In genomic region chr17:63435681-63436522, GRCh38 we compare ENCODE assay signal across 10 cellular contexts. TPM values are rescaled to one million over a fixed set of nuclear protein-coding genes. Genes with fewer than 3 reads are reported as not detected.
DNase-seq lines count a peak whose midpoint lies in the region; ATAC-seq and TF ChIP-seq lines count a peak whose summit lies in the region.
"Had no signal": no experiment of that assay in that cellular context is flagged by ENCODE, and none has a peak within 500 bp of the region (broad histone marks: within the 10 kb centered on the region; RNA-seq: fewer than 3 reads in every experiment).

No MANE protein-coding gene starts in this region.

- H3K4me3 Mint-ChIP-seq in activated CD8-positive, alpha-beta memory T cell treated with anti-CD3 and anti-CD28 coated beads, Interleukin-2, amount 10 ng/mL, durations not matched to agents 7 days and 5 days, result no peak overlapping the region

- H3K27me3 Mint-ChIP-seq in activated CD8-positive, alpha-beta memory T cell treated with anti-CD3 and anti-CD28 coated beads, Interleukin-2, amount 10 ng/mL, durations not matched to agents 7 days and 5 days, result no peaks in the 10 kb centered on the region

- H3K4me1 ChIP-seq in foreskin keratinocyte (peaks cover 5% of the 10 kb centered on the region), tibial nerve (peaks cover 0 to 86% (median 55%) of the 10 kb centered on the region in 4 donors)

- H3K27me3 ChIP-seq in foreskin keratinocyte (no peaks in the 10 kb centered on the region), tibial nerve (no peaks in the 10 kb centered on the region)

- WGBS in tibial nerve, 2 donors, result 90% methylated on average over 26 to 29 of the region's 29 CpGs

- no peak overlapping the region for H3K27ac ChIP-seq in foreskin keratinocyte
- peak overlapping the region in 3 of 4 donors; percentile 72 to 83 (median 81) for H3K27ac ChIP-seq in tibial nerve

- no peak for ATAC-seq in activated CD8-positive, alpha-beta memory T cell treated with anti-CD3 and anti-CD28 coated beads, Interleukin-2, amount 10 ng/mL, durations not matched to agents 7 days and 5 days
- ATAC-seq in foreskin keratinocyte (peak; percentile 58), HG02885 (IDR thresholded peaks at IDR 0.05; ENCODE audit: poor library complexity, unreplicated experiment) (no peak)

- peak; percentile 66 for TF ChIP-seq CTCF in foreskin keratinocyte (conservative IDR thresholded peaks at IDR 0.05)
- no peak for TF ChIP-seq CTCF in tibial nerve (IDR thresholded peaks at IDR 0.05)
- TF ChIP-seq CTCF in GM13977 (IDR thresholded peaks at IDR 0.05; ENCODE audit: extremely low read depth, insufficient read depth, missing control alignments), result no peak

- no peak overlapping the region for H3K4me3 ChIP-seq in tibial nerve

- peaks cover 68% of the 10 kb centered on the region for H3K4me1 Mint-ChIP-seq in activated CD8-positive, alpha-beta memory T cell treated with anti-CD3 and anti-CD28 coated beads, Interleukin-2, amount 10 ng/mL, durations not matched to agents 7 days and 5 days

- peak overlapping the region; percentile 97 for H3K27ac Mint-ChIP-seq in activated CD8-positive, alpha-beta memory T cell treated with anti-CD3 and anti-CD28 coated beads, Interleukin-2, amount 10 ng/mL, durations not matched to agents 7 days and 5 days

- H3K36me3 Mint-ChIP-seq in activated CD8-positive, alpha-beta memory T cell treated with anti-CD3 and anti-CD28 coated beads, Interleukin-2, amount 10 ng/mL, durations not matched to agents 7 days and 5 days, result peaks cover 4% of the 10 kb centered on the region
- H3K36me3 Mint-ChIP-seq: IgD-negative memory B cell had no signal

- in situ Hi-C loops in GM13977 (cut with MboI; ENCODE audit: low pct_unique_long_range_greater_than_20kb, low sequenced_read_pairs, unreplicated experiment), result loop anchor here (25.0 kb wide), 1 partner anchor 401 kb away; the partner anchor contains the start of genes FTSJ3, PSMC5 and SMARCD2

- no peaks in the 10 kb centered on the region for H3K9me3 Mint-ChIP-seq in activated CD8-positive, alpha-beta memory T cell treated with anti-CD3 and anti-CD28 coated beads, Interleukin-2, amount 10 ng/mL, durations not matched to agents 7 days and 5 days (ENCODE audit: low read depth)
- H3K9me3 Mint-ChIP-seq: IgD-negative memory B cell had no signal

- DNase-seq in activated CD8-positive, alpha-beta memory T cell treated with anti-CD3 and anti-CD28 coated beads, Interleukin-2, amount 10 ng/mL, durations not matched to agents 7 days and 5 days, result no peak
- no peak for DNase-seq in activated CD8-positive, alpha-beta memory T cell treated with anti-CD3 and anti-CD28 coated beads, Interleukin-2, amount 50 U/mL, for 48 hours
- peak; percentile 74 for DNase-seq in NCI-H526 treated with DMSO at 0.1 percent for 48 hours (lab: John Stamatoyannopoulos, UW)
- DNase-seq in foreskin keratinocyte, result peak in 1 of 2 donors; percentile 21
- DNase-seq in tibial nerve (ENCODE audit: low spot score in 2 of 2), result no peak
- no peak for DNase-seq in cortex of kidney (lab: John Stamatoyannopoulos, UW)
- no peak for DNase-seq in GM13977 (ENCODE audit: low spot score)
- DNase-seq: activated CD4-positive, alpha-beta T cell treated with anti-CD3 and anti-CD28 coated beads for 1 hour had no signal

- no peak for TF ChIP-seq EP300 in tibial nerve (IDR thresholded peaks at IDR 0.05)

- no peak for TF ChIP-seq POLR2A in tibial nerve (IDR thresholded peaks at IDR 0.05)

- no peaks in the 10 kb centered on the region for H3K9me3 ChIP-seq in tibial nerve

- CTCF ChIA-PET in activated CD8-positive, alpha-beta memory T cell treated with anti-CD3 and anti-CD28 coated beads, Interleukin-2, amount 10 ng/mL, durations not matched to agents 7 days and 5 days (lab: Charles Lee), result interaction anchor here (0.7 to 12.8 kb wide), 11 partner anchors 8 to 177 kb away, joined by 3 to 185 read pairs (median 12); partner anchors contain the start of genes ACE, CYB561 and TACO1

- H3K36me3 ChIP-seq in tibial nerve, result no peaks in the 10 kb centered on the region

RNA-seq across cellular contexts. Expression of gene CYB561, which starts 10.2 kb away (rescaled TPM):
- total RNA-seq in activated CD8-positive, alpha-beta memory T cell treated with anti-CD3 and anti-CD28 coated beads, Interleukin-2, amount 10 ng/mL, durations not matched to agents 7 days and 5 days, result 10 to 100 TPM in 1 of 2 experiments, 1 to 10 TPM in 1; 2.2 to 13.6 TPM
- total RNA-seq in foreskin keratinocyte, result 20.0 and 23.9 TPM in 2 replicates
- polyA plus RNA-seq in foreskin keratinocyte, result 18.3 and 19.3 TPM in 2 replicates
- 10 to 100 TPM; 21.4 to 52.5 (median 35.0) TPM for total RNA-seq in tibial nerve

RNA-seq across cellular contexts. Expression of gene ACE, which starts 41.0 kb away (rescaled TPM):
- 1 to 10 TPM in 1 of 2 experiments, under 1 TPM in 1; 0.33 to 2.2 TPM for total RNA-seq in activated CD8-positive, alpha-beta memory T cell treated with anti-CD3 and anti-CD28 coated beads, Interleukin-2, amount 10 ng/mL, durations not matched to agents 7 days and 5 days
- total RNA-seq in foreskin keratinocyte (0.14 and 0.17 TPM in 2 replicates), tibial nerve (10 to 100 TPM in 2 of 4 donors, 1 to 10 TPM in 2; 7.5 to 35.3 (median 14.1) TPM)
- polyA plus RNA-seq in foreskin keratinocyte, result 0.04 and 0.11 TPM in 2 replicates
